In the genomic region with DNA sequence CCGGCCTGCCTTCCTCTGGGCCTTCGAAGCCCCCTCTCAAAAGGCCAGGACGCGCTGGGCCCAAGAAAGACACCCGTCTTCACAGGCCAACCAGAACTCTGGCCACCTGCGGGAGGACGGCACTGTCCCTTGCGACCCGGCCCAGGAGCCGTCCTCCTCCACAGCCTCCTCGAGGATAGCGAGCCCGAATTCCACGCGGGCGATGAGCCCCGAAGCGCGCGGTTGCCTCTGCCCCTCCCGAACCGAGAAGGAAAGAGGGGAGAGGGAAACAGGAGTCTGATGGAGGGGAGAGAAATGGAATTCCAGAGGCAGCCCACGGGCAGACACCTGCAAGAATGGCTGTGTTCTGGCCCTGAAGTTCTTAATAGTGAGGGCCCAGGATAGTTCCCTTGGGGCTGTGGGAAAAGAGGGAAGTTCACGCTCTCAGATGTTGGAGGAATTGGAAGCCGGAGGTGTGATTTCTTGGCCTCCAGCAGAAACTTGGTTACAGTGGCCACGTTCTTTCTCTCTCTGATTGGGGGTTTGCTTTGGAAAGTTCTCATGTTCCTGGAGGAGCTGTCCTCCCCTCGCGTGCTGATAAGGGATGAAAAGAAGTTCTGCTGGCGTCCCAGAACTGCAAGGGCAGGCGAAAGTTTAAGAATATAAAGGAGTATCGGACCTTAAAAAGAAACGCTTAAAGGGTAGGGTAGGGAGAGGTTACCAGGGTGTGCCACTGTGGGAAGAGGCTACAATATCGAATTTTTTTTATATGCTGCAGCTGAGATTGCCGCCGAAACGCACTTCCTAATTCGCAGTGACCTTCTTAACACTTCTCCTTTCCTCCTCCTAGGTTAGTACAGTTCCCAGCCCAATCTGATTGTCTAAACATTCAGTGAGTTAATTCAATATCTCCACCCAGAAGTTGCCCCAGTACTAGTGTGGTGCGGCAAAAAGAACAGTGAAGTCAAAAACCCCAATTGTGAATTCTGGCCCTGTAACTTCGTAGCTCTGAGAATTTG, we compare ENCODE assay signal across 8 cellular contexts. TPM values are rescaled to one million over a fixed set of nuclear protein-coding genes. Genes with fewer than 3 reads are reported as not detected.
DNase-seq lines count a peak whose midpoint lies in the region; ATAC-seq and TF ChIP-seq lines count a peak whose summit lies in the region.

No MANE protein-coding gene starts in this region.

- H3K27ac Mint-ChIP-seq in endothelial cell (ENCODE audit: unreplicated experiment) (no peak overlapping the region), nephron (peak overlapping the region in 1 of 3 experiments; percentile 8)

- no peaks in the 10 kb centered on the region for H3K36me3 ChIP-seq in BE2C

- H3K9me3 Mint-ChIP-seq in endothelial cell (ENCODE audit: unreplicated experiment), result no peaks in the 10 kb centered on the region
- no peaks in the 10 kb centered on the region for H3K9me3 Mint-ChIP-seq in nephron

- peaks cover 37% of the 10 kb centered on the region for H3K27me3 ChIP-seq in BE2C

- TF ChIP-seq CTCF in BE2C (IDR thresholded peaks at IDR 0.05; ENCODE audit: low read depth, low read length) (no peak), endothelial cell (IDR thresholded peaks at IDR 0.05; ENCODE audit: unreplicated experiment) (no peak), nephron (IDR thresholded peaks at IDR 0.05; ENCODE audit: unreplicated experiment in 3 of 3) (no peak), GM10266 (IDR thresholded peaks at IDR 0.05; ENCODE audit: control insufficient read depth, insufficient read depth, low read depth, missing control alignments) (no peak)

- in situ Hi-C loops in KBM-7 (cut with MboI; ENCODE audit: low pct_unique_long_range_greater_than_20kb, low sequenced_read_pairs), result no loop called here

- H3K36me3 Mint-ChIP-seq in endothelial cell (ENCODE audit: low read depth, unreplicated experiment), result peaks cover 4% of the 10 kb centered on the region
- H3K36me3 Mint-ChIP-seq in nephron (ENCODE audit: low read depth), result no peaks in the 10 kb centered on the region

- DNase-seq in BE2C (peak; percentile 3), KBM-7 (peak; percentile 39), endothelial cell (ENCODE audit: low spot score) (peak; percentile 35), KG1 (lab: John Stamatoyannopoulos, UW) (no peak), GM10266 (ENCODE audit: extremely low spot score) (no peak), T-helper 1 cell (no peak)

- H3K4me3 Mint-ChIP-seq in endothelial cell (ENCODE audit: unreplicated experiment), result peak overlapping the region; percentile 88
- H3K4me3 Mint-ChIP-seq in nephron, result peak overlapping the region; percentile 79 to 85 (median 83)

- peaks cover 17% of the 10 kb centered on the region for H3K4me1 Mint-ChIP-seq in endothelial cell (ENCODE audit: unreplicated experiment)
- H3K4me1 Mint-ChIP-seq in nephron, result peaks cover 22% of the 10 kb centered on the region

- no peaks in the 10 kb centered on the region for H3K9me3 ChIP-seq in BE2C

- no peak overlapping the region for H3K4me3 ChIP-seq in BE2C (ENCODE audit: low read depth, low read length)

- no peaks in the 10 kb centered on the region for H3K4me1 ChIP-seq in BE2C

- ATAC-seq in GM18498 (IDR thresholded peaks at IDR 0.05; ENCODE audit: unreplicated experiment), result no peak

- peaks cover 14% of the 10 kb centered on the region for H3K27me3 Mint-ChIP-seq in endothelial cell (ENCODE audit: unreplicated experiment)
- peaks cover 74% of the 10 kb centered on the region for H3K27me3 Mint-ChIP-seq in nephron (ENCODE audit: low read depth)

RNA-seq across cellular contexts. Expression of a gene that starts 5.8 kb away (rescaled TPM):
- polyA plus RNA-seq in BE2C (2012; ENCODE audit: insufficient read depth, insufficient read length, low read depth), result 0.45 TPM
- 3.4 TPM for total RNA-seq in endothelial cell (ENCODE audit: unreplicated experiment)

Comparison
In these comparisons a context has a peak if more than half of its experiments do, and no peak if none do; other contexts are left out.
1. DNase-seq: peak in BE2C (single experiment), KBM-7 (single experiment) and endothelial cell (single experiment); none in KG1 (single experiment), GM10266 (single experiment) and T-helper 1 cell (0 of 5).